12 cellular contexts compared by ENCODE assay signal in the genomic region with DNA sequence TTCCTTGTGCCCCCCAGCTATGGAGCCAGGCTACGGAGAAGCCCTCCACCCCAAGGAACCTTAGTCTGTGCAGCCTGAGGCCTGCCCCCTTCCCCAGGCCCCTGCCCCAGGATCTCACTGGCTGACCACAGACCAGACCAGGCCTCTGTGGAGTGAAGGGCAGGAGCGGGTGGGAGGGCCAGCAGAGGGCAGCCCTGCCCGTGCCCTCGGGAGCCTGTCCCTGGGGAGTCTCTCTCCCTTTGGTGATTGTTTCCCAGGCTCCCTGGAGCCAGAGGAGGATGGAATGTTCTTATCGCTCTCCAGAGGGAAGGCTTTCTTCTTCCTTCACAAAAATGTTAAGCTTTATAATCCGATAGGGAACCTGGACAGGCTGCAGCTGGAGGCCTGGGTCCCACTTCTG.
A peak's percentile ranks its signal among the peaks of the same experiment; 100 is the strongest.
DNase-seq lines count a peak whose midpoint lies in the region; ATAC-seq and TF ChIP-seq lines count a peak whose summit lies in the region.
"Had no signal": no experiment of that assay in that cellular context is flagged by ENCODE, and none has a peak within 500 bp of the region (broad histone marks: within the 10 kb centered on the region; RNA-seq: fewer than 3 reads in every experiment).

No MANE protein-coding gene starts in this region.

- no peak overlapping the region for H3K27ac ChIP-seq in lower lobe of right lung
- H3K27ac ChIP-seq in upper lobe of right lung = no peak overlapping the region
- H3K27ac ChIP-seq: 22Rv1, foreskin keratinocyte had no signal

- H3K4me3 ChIP-seq in fibroblast of pulmonary artery (replicated peaks; ENCODE audit: low read depth, low read length) (no peak overlapping the region), lower lobe of right lung (no peak overlapping the region), upper lobe of right lung (no peak overlapping the region)

- H3K9me3 ChIP-seq in lower lobe of right lung (no peaks in the 10 kb centered on the region), upper lobe of right lung (no peaks in the 10 kb centered on the region)

- no peaks in the 10 kb centered on the region for H3K36me3 ChIP-seq in lower lobe of right lung
- no peaks in the 10 kb centered on the region for H3K36me3 ChIP-seq in upper lobe of right lung

- TF ChIP-seq CTCF in fibroblast of pulmonary artery (IDR thresholded peaks at IDR 0.05; ENCODE audit: low read length, missing control alignments) (peak; percentile 25), lower lobe of right lung (IDR thresholded peaks at IDR 0.05) (peak; percentile 24), upper lobe of right lung (IDR thresholded peaks at IDR 0.05) (no peak), GM10266 (IDR thresholded peaks at IDR 0.05; ENCODE audit: control insufficient read depth, insufficient read depth, low read depth, missing control alignments) (no peak)

- peak; percentile 45 to 65 for ATAC-seq in lower lobe of right lung
- peak; percentile 60 for ATAC-seq in upper lobe of right lung
- ATAC-seq: foreskin keratinocyte had no signal

- intact Hi-C loops in lower lobe of right lung (cut with DNase I) = no loop called here
- intact Hi-C loops in upper lobe of right lung (cut with DNase I) = no loop called here

- H3K27me3 ChIP-seq in lower lobe of right lung (ENCODE audit: low read depth) (no peaks in the 10 kb centered on the region), upper lobe of right lung (no peaks in the 10 kb centered on the region)
- H3K27me3 ChIP-seq: foreskin keratinocyte had no signal

- H3K4me1 ChIP-seq in lower lobe of right lung = peaks cover 8% of the 10 kb centered on the region
- H3K4me1 ChIP-seq in upper lobe of right lung = no peaks in the 10 kb centered on the region
- H3K4me1 ChIP-seq: foreskin keratinocyte had no signal

- DNase-seq in DMS53 (lab: John Stamatoyannopoulos, UW) (peak; percentile 26), DMS53 treated with DMSO at 0.1 percent for 48 hours (lab: John Stamatoyannopoulos, UW; ENCODE audit: unreplicated experiment) (no peak), fibroblast of pulmonary artery (ENCODE audit: low read depth) (peak; percentile 48), lower lobe of right lung (no peak), upper lobe of right lung (peak; percentile 60), T-helper 9 cell (no peak), OCI-M1 (lab: John Stamatoyannopoulos, UW) (no peak), GM10266 (ENCODE audit: extremely low spot score) (no peak)
- DNase-seq: activated gamma-delta T cell, foreskin keratinocyte, immature natural killer cell had no signal

Comparison
In these comparisons a context has a peak if more than half of its experiments do, and no peak if none do; other contexts are left out.
1. DNase-seq: peak in DMS53 (single experiment), fibroblast of pulmonary artery (single experiment) and upper lobe of right lung (single experiment); none in DMS53 treated with DMSO at 0.1 percent for 48 hours (single experiment), lower lobe of right lung (single experiment), T-helper 9 cell (single experiment), OCI-M1 (single experiment) and GM10266 (single experiment).
2. CTCF ChIP-seq: peak in fibroblast of pulmonary artery (single experiment) and lower lobe of right lung (single experiment); none in upper lobe of right lung (single experiment) and GM10266 (single experiment).